In the genomic region with DNA sequence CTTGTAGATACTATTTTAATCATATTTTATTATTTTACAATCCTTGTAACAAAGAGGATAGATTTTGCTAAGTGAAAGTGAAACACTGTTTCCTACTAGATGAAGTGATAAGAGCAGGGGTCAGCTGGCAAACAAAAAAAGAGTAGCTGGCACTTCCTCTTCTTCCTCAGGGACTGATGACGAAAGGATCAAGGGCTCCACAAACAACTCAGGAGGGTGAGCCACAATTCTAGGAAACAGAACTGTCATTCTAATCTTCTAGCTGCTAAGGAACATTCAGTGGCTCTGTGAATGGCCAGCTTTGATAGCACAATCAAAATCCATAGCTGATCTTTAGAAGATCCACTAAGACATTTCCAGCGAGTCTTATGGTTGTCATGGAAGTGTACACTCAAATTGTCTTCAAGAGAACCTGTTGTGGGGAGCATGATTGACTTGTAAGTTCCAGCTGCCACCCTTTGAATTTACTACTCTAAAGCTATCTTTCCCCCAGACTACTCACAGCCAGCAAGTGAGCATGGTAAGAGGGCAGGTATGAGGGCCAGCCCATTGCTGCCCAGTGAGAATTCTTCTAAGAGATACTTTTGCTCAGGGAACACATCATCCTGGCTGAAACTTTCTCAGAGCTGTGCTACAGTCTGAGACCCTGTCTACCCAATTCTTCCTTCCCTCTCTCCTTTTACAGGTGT, we compare ENCODE assay signal across 17 cellular contexts.
A peak's percentile ranks its signal among the peaks of the same experiment; 100 is the strongest.
DNase-seq lines count a peak whose midpoint lies in the region; ATAC-seq, FAIRE-seq and TF ChIP-seq lines count a peak whose summit lies in the region.
"Had no signal": no experiment of that assay in that cellular context is flagged by ENCODE, and none has a peak within 500 bp of the region (broad histone marks: within the 10 kb centered on the region; RNA-seq: fewer than 3 reads in every experiment).

No MANE protein-coding gene starts in this region.

- H3K4me1 ChIP-seq in kidney (ENCODE audit: control insufficient read depth in 1 of 2, insufficient read depth in 1 of 2, low read depth in 1 of 2, low read length in 2 of 2): peaks cover 0 to 3% of the 10 kb centered on the region in 2 donors
- peaks cover 17% of the 10 kb centered on the region for H3K4me1 ChIP-seq in upper lobe of right lung
- no peaks in the 10 kb centered on the region for H3K4me1 ChIP-seq in Karpas-422 (ENCODE audit: low read length)
- H3K4me1 ChIP-seq: prostate gland had no signal

- H3K4me3 Mint-ChIP-seq in natural killer cell: no peak overlapping the region
- H3K4me3 Mint-ChIP-seq in natural killer cell treated with Interleukin-12 subunit alpha and Interleukin-12 subunit beta and Interleukin-15 and Interleukin-18, amount 100 ng/mL, for 72 hours: no peak overlapping the region
- H3K4me3 Mint-ChIP-seq: activated CD4-positive, alpha-beta T cell treated with anti-CD3 and anti-CD28 coated beads, Interleukin-2, amount 10 ng/mL, durations not matched to agents 7 days and 5 days had no signal

- peak; percentile 32 for FAIRE-seq in kidney (lab: Jason Lieb, UNC)

- H3K27ac ChIP-seq in kidney (ENCODE audit: low read depth in 2 of 2, low read length in 2 of 2): peak overlapping the region in 1 of 2 donors; percentile 61
- H3K27ac ChIP-seq in upper lobe of right lung: no peak overlapping the region
- H3K27ac ChIP-seq in Karpas-422 (ENCODE audit: low read length): no peak overlapping the region
- H3K27ac ChIP-seq: prostate gland had no signal

- H3K79me2 ChIP-seq in Karpas-422 (ENCODE audit: low read length): no peaks in the 10 kb centered on the region

- no peak overlapping the region for H2AFZ ChIP-seq in Karpas-422 (ENCODE audit: low read length)

- no peaks in the 10 kb centered on the region for H3K27me3 Mint-ChIP-seq in natural killer cell (ENCODE audit: low read depth in 2 of 2)
- H3K27me3 Mint-ChIP-seq in natural killer cell treated with Interleukin-12 subunit alpha and Interleukin-12 subunit beta and Interleukin-15 and Interleukin-18, amount 100 ng/mL, for 72 hours: no peaks in the 10 kb centered on the region
- H3K27me3 Mint-ChIP-seq: activated CD4-positive, alpha-beta T cell treated with anti-CD3 and anti-CD28 coated beads, Interleukin-2, amount 10 ng/mL, durations not matched to agents 7 days and 5 days had no signal

- no peaks in the 10 kb centered on the region for H3K36me3 Mint-ChIP-seq in natural killer cell
- no peaks in the 10 kb centered on the region for H3K36me3 Mint-ChIP-seq in natural killer cell treated with Interleukin-12 subunit alpha and Interleukin-12 subunit beta and Interleukin-15 and Interleukin-18, amount 100 ng/mL, for 72 hours

- H3K4me3 ChIP-seq in kidney (ENCODE audit: low read length in 2 of 2) (no peak overlapping the region), upper lobe of right lung (no peak overlapping the region), Karpas-422 (ENCODE audit: low read length) (no peak overlapping the region)
- H3K4me3 ChIP-seq: prostate gland had no signal

- no peaks in the 10 kb centered on the region for H3K36me3 ChIP-seq in kidney (ENCODE audit: control insufficient read depth in 1 of 2, insufficient read depth in 2 of 2, low read length in 2 of 2)
- H3K36me3 ChIP-seq in upper lobe of right lung: no peaks in the 10 kb centered on the region
- no peaks in the 10 kb centered on the region for H3K36me3 ChIP-seq in Karpas-422 (ENCODE audit: insufficient read depth, low read length)
- H3K36me3 ChIP-seq: prostate gland had no signal

- intact Hi-C loops in natural killer cell (cut with micrococcal nuclease) (no loop called here), kidney (cut with DNase I) (no loop called here), upper lobe of right lung (cut with DNase I) (no loop called here)

- H3K27ac Mint-ChIP-seq in natural killer cell: no peak overlapping the region
- no peak overlapping the region for H3K27ac Mint-ChIP-seq in natural killer cell treated with Interleukin-12 subunit alpha and Interleukin-12 subunit beta and Interleukin-15 and Interleukin-18, amount 100 ng/mL, for 72 hours
- H3K27ac Mint-ChIP-seq: activated CD4-positive, alpha-beta T cell treated with anti-CD3 and anti-CD28 coated beads, Interleukin-2, amount 10 ng/mL, durations not matched to agents 7 days and 5 days had no signal

- no peaks in the 10 kb centered on the region for H3K9me2 ChIP-seq in Karpas-422 (replicated peaks; ENCODE audit: insufficient read depth, low read length)

- H3K27me3 ChIP-seq in upper lobe of right lung: no peaks in the 10 kb centered on the region
- H3K27me3 ChIP-seq in Karpas-422 (ENCODE audit: low read length): no peaks in the 10 kb centered on the region

- H3K9me3 Mint-ChIP-seq in natural killer cell: no peaks in the 10 kb centered on the region
- no peaks in the 10 kb centered on the region for H3K9me3 Mint-ChIP-seq in natural killer cell treated with Interleukin-12 subunit alpha and Interleukin-12 subunit beta and Interleukin-15 and Interleukin-18, amount 100 ng/mL, for 72 hours
- H3K9me3 Mint-ChIP-seq: activated CD4-positive, alpha-beta T cell treated with anti-CD3 and anti-CD28 coated beads, Interleukin-2, amount 10 ng/mL, durations not matched to agents 7 days and 5 days had no signal

- H3K4me1 Mint-ChIP-seq in natural killer cell: no peaks in the 10 kb centered on the region
- H3K4me1 Mint-ChIP-seq in natural killer cell treated with Interleukin-12 subunit alpha and Interleukin-12 subunit beta and Interleukin-15 and Interleukin-18, amount 100 ng/mL, for 72 hours (ENCODE audit: low read depth in 2 of 2): no peaks in the 10 kb centered on the region

- TF ChIP-seq CTCF in natural killer cell (IDR thresholded peaks at IDR 0.05) (no peak), kidney (IDR thresholded peaks at IDR 0.05; ENCODE audit: borderline replicate concordance, extremely low read depth, insufficient read depth) (no peak), upper lobe of right lung (IDR thresholded peaks at IDR 0.05) (no peak)

- DNase-seq in natural killer cell: no peak
- no peak for DNase-seq in natural killer cell treated with Interleukin-12 subunit alpha and Interleukin-12 subunit beta and Interleukin-15 and Interleukin-18, amount 100 ng/mL, for 72 hours (ENCODE audit: low spot score)
- peak; percentile 5 for DNase-seq in OCI-M2 (lab: John Stamatoyannopoulos, UW; ENCODE audit: unreplicated experiment)
- DNase-seq in kidney: no peak
- DNase-seq in upper lobe of right lung: no peak
- no peak for DNase-seq in anterior cingulate cortex (lab: John Stamatoyannopoulos, UW)
- DNase-seq in Karpas-422: no peak
- DNase-seq: activated CD4-positive, alpha-beta T cell treated with anti-CD3 and anti-CD28 coated beads, Interleukin-2, amount 10 ng/mL, durations not matched to agents 7 days and 5 days; activated T-cell treated with anti-CD3 and anti-CD28 coated beads, Interleukin-2, amount 50 U/mL, for 48 hours; amniotic stem cell; cortex of kidney; DMS79 treated with DMSO at 0.1 percent for 48 hours; NCI-H2227 treated with DMSO at 0.1 percent for 48 hours; stimulated activated CD4-positive, alpha-beta T cell treated with anti-CD3 and anti-CD28 coated beads, Interleukin-1b, Interleukin-23, amount 100 ng/mL, for 48 hours; T-helper 2 cell had no signal

- no peak overlapping the region for H3K4me2 ChIP-seq in Karpas-422 (ENCODE audit: low read depth, low read length, poor library complexity, severe bottlenecking)

- no peaks in the 10 kb centered on the region for H4K20me1 ChIP-seq in Karpas-422 (ENCODE audit: insufficient read depth, low read depth, low read length)

- H3K9ac ChIP-seq in kidney (ENCODE audit: low read length in 2 of 2) (no peak overlapping the region), Karpas-422 (ENCODE audit: low read length) (no peak overlapping the region)

- no peaks in the 10 kb centered on the region for H3K9me3 ChIP-seq in kidney (ENCODE audit: control insufficient read depth in 1 of 2, low read length in 2 of 2)
- no peaks in the 10 kb centered on the region for H3K9me3 ChIP-seq in upper lobe of right lung
- H3K9me3 ChIP-seq in Karpas-422 (ENCODE audit: low read length): no peaks in the 10 kb centered on the region
- H3K9me3 ChIP-seq: prostate gland had no signal

- peak in 2 of 3 donors; percentile 21 to 32 for ATAC-seq in natural killer cell
- no peak for ATAC-seq in natural killer cell treated with Interleukin-12 subunit alpha and Interleukin-12 subunit beta and Interleukin-15 and Interleukin-18, amount 100 ng/mL, for 72 hours
- ATAC-seq in upper lobe of right lung: peak; percentile 92
- ATAC-seq in HG03460 (IDR thresholded peaks at IDR 0.05; ENCODE audit: unreplicated experiment): no peak

Comparison
In these comparisons a context has a peak if more than half of its experiments do, and no peak if none do; other contexts are left out.
1. ATAC-seq: peak in natural killer cell (2 of 3) and upper lobe of right lung (single experiment); none in natural killer cell treated with Interleukin-12 subunit alpha and Interleukin-12 subunit beta and Interleukin-15 and Interleukin-18, amount 100 ng/mL, for 72 hours (0 of 2) and HG03460 (single experiment).